Comparison of ENCODE assay signal across 1 cellular context in the genomic region with DNA sequence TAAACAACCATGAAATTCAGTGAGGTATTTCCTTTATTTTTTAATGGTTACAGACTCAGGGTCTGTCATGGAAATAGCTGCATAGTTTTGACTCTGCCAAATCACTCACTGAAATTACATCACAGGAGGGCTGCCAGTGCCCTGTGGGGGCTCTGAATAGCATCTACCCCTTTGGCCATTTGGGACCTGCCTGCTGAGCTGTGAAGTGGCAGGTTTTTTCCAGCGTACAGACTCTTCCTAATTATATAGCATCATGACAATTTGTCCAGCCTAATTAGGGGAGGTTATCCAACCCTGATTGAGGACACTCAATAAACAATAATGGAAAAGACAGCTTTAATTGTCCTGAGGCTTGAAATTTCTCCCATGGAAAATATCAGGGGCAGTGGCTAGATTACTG.
TF ChIP-seq lines count a peak whose summit lies in the region.

No MANE protein-coding gene starts in this region.

TF ChIP-seq in HCT116, 20 proteins besides CTCF, POLR2A, EP300 and RAD21:
- TF ChIP-seq, protein P1, sequence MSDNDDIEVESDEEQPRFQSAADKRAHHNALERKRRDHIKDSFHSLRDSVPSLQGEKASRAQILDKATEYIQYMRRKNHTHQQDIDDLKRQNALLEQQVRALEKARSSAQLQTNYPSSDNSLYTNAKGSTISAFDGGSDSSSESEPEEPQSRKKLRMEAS (IDR thresholded peaks at IDR 0.05) = no peak
- no peak for TF ChIP-seq SIN3A (IDR thresholded peaks at IDR 0.05; ENCODE audit: low read depth)
- TF ChIP-seq ATF3 (IDR thresholded peaks at IDR 0.05) = no peak
- no peak for TF ChIP-seq ELF1 (IDR thresholded peaks at IDR 0.05; ENCODE audit: borderline replicate concordance, low read depth)
- TF ChIP-seq TCF7L2 (IDR thresholded peaks at IDR 0.05; ENCODE audit: borderline replicate concordance, extremely low read depth, insufficient read depth, insufficient read length) = no peak
- TF ChIP-seq CBX3 (IDR thresholded peaks at IDR 0.05; ENCODE audit: low read depth) = no peak
- TF ChIP-seq POLR2AphosphoS5 (IDR thresholded peaks at IDR 0.05; ENCODE audit: low read depth, low read length) = no peak
- TF ChIP-seq YY1 (IDR thresholded peaks at IDR 0.05; ENCODE audit: extremely low read depth, insufficient replicate concordance, low read depth, low read length) = no peak
- TF ChIP-seq ZFX (IDR thresholded peaks at IDR 0.05) = no peak
- TF ChIP-seq SP1 (IDR thresholded peaks at IDR 0.05; ENCODE audit: low read depth) = no peak
- no peak for TF ChIP-seq EZH2 (IDR thresholded peaks at IDR 0.05)
- no peak for TF ChIP-seq FOSL1 (IDR thresholded peaks at IDR 0.05; ENCODE audit: low read depth)
- TF ChIP-seq EZH2phosphoT487 (IDR thresholded peaks at IDR 0.05; ENCODE audit: borderline replicate concordance) = no peak
- TF ChIP-seq SRF (IDR thresholded peaks at IDR 0.05; ENCODE audit: low read depth) = no peak
- no peak for TF ChIP-seq JUND (IDR thresholded peaks at IDR 0.05)
- no peak for TF ChIP-seq CEBPB (IDR thresholded peaks at IDR 0.05; ENCODE audit: low read depth)
- no peak for TF ChIP-seq ZNF274 (IDR thresholded peaks at IDR 0.05; ENCODE audit: low read depth, low read length)
